ENCODE assay signal across 8 cellular contexts in genomic region chr1:215567491-215568286, GRCh38. TPM values are rescaled to one million over a fixed set of nuclear protein-coding genes. Genes with fewer than 3 reads are reported as not detected.
DNase-seq lines count a peak whose midpoint lies in the region; ATAC-seq and TF ChIP-seq lines count a peak whose summit lies in the region.

No MANE protein-coding gene starts in this region.

- peak overlapping the region; percentile 99 for H3K27ac Mint-ChIP-seq in progenitor cell of endocrine pancreas

- H3K9ac ChIP-seq in IMR-90 (ENCODE audit: low read depth, low read length), result peak overlapping the region; percentile 78

- H4K8ac ChIP-seq in IMR-90 (ENCODE audit: low read depth in 2 of 2, low read length in 2 of 2), result peak overlapping the region; percentile 37 to 86; a peak in 3 of 4 replicates

- H3K23ac ChIP-seq in IMR-90 (ENCODE audit: low read depth, low read length), result peak overlapping the region; percentile 96

- H4K5ac ChIP-seq in IMR-90 (ENCODE audit: low read depth, low read length), result peak overlapping the region; percentile 31

- H3K14ac ChIP-seq in IMR-90 (replicated peaks; ENCODE audit: low read depth, low read length), result peak overlapping the region; percentile 95

- peak overlapping the region; percentile 38; the same call in 2 of the 3 replicates for H2BK15ac ChIP-seq in IMR-90 (ENCODE audit: low read depth, low read length)

- TF ChIP-seq CTCF in IMR-90 (conservative IDR thresholded peaks at IDR 0.05; ENCODE audit: low read depth, low read length) (0 out of 2 replicates have a peak, but pooled peaks have one; percentile 3), right atrium auricular region (IDR thresholded peaks at IDR 0.05) (no peak), progenitor cell of endocrine pancreas (IDR thresholded peaks at IDR 0.05; ENCODE audit: unreplicated experiment) (peak; percentile 7)

- peaks cover 1% of the 10 kb centered on the region for H3K36me3 Mint-ChIP-seq in progenitor cell of endocrine pancreas (ENCODE audit: insufficient read depth)

- TF ChIP-seq POLR2A in IMR-90 (IDR thresholded peaks at IDR 0.05; ENCODE audit: low read depth, low read length), result no peak

- CTCF ChIA-PET in IMR-90 (lab: Yijun Ruan, JAX), result interaction anchor here (1.3 kb wide), 1 partner anchor 9 kb away, joined by 3 read pairs; no protein-coding TSS in a partner anchor

- intact Hi-C loops in IMR-90 (cut with micrococcal nuclease), result loop anchor here (2.0 kb wide), 1 partner anchor 37 kb away; no protein-coding TSS in a partner anchor

- peak overlapping the region; percentile 94 for H2AFZ ChIP-seq in IMR-90 (replicated peaks; ENCODE audit: low read length, poor library complexity)

- H3K4ac ChIP-seq in IMR-90 (ENCODE audit: low read depth, low read length), result peak overlapping the region; percentile 96

- no peaks in the 10 kb centered on the region for H3K27me3 ChIP-seq in IMR-90 (ENCODE audit: control insufficient read depth, insufficient read depth, low read length)
- H3K27me3 ChIP-seq in right atrium auricular region, result no peaks in the 10 kb centered on the region

- no peaks in the 10 kb centered on the region for H3K27me3 Mint-ChIP-seq in progenitor cell of endocrine pancreas

- dilution Hi-C loops in IMR-90 (cut with HindIII; ENCODE audit: low sequenced_read_pairs, unreplicated experiment), result no loop called here

- peak overlapping the region; percentile 90 for H2BK120ac ChIP-seq in IMR-90 (ENCODE audit: low read depth, low read length)

- H3K18ac ChIP-seq in IMR-90 (ENCODE audit: low read depth, low read length), result peak overlapping the region; percentile 59

- H3K4me1 ChIP-seq in IMR-90 (ENCODE audit: control insufficient read depth, insufficient read depth, low read length) (peaks cover 4% of the 10 kb centered on the region), right atrium auricular region (peaks cover 0 to 39% of the 10 kb centered on the region in 2 donors)

- H3K36me3 ChIP-seq in IMR-90 (ENCODE audit: control insufficient read depth, insufficient read depth, low read length) (0 out of 2 replicates have a peak, but pooled peaks cover 2% of the 10 kb centered on the region), right atrium auricular region (no peaks in the 10 kb centered on the region)

- H3K4me2 ChIP-seq in IMR-90 (ENCODE audit: low read depth, low read length), result peak overlapping the region; percentile 89

- H4K91ac ChIP-seq in IMR-90 (ENCODE audit: insufficient read depth, low read depth, low read length), result peak overlapping the region; percentile 91

- H3K9me3 ChIP-seq in IMR-90 (ENCODE audit: control insufficient read depth, insufficient read depth, low read length) (no peaks in the 10 kb centered on the region), right atrium auricular region (no peaks in the 10 kb centered on the region)

- H3K9me1 ChIP-seq in IMR-90 (ENCODE audit: insufficient read depth, low read length), result no peaks in the 10 kb centered on the region

- H3K9me3 Mint-ChIP-seq in progenitor cell of endocrine pancreas (ENCODE audit: low read depth), result no peaks in the 10 kb centered on the region

- peak overlapping the region; percentile 95 for H3K4me3 Mint-ChIP-seq in progenitor cell of endocrine pancreas (ENCODE audit: low read depth)

- peaks cover 3 to 17% of the 10 kb centered on the region in 2 experiments; a peak in 3 of 4 replicates for H3K79me1 ChIP-seq in IMR-90 (ENCODE audit: low read depth in 1 of 2, low read length in 2 of 2)

- peaks cover 45% of the 10 kb centered on the region for H3K4me1 Mint-ChIP-seq in progenitor cell of endocrine pancreas (ENCODE audit: low read depth)

- POLR2A ChIA-PET in IMR-90 (lab: Charles Lee; ENCODE audit: unreplicated experiment), result no interaction called here

- peak overlapping the region; percentile 87 for H3K56ac ChIP-seq in IMR-90 (ENCODE audit: extremely low read depth, insufficient read depth, low read length)

- in situ Hi-C loops in IMR-90 (cut with MboI; ENCODE audit: low sequenced_read_pairs), result no loop called here

- 1% methylated on average over 43 of the region's 63 CpGs; no CpG with 5 or more reads in 1 of the 2 experiments for WGBS in IMR-90 (ENCODE audit: extremely low coverage in 2 of 2, insufficient read length in 1 of 2), 2 experiments

- H4K20me1 ChIP-seq in IMR-90 (ENCODE audit: insufficient read depth, low read length), result peaks cover 22% of the 10 kb centered on the region; the same call in 1 of the 2 replicates

- peak overlapping the region; percentile 79 for H2BK5ac ChIP-seq in IMR-90 (ENCODE audit: low read depth, low read length, poor library complexity, severe bottlenecking)

- peak overlapping the region; percentile 75 for H2AK5ac ChIP-seq in IMR-90 (ENCODE audit: low read depth, low read length)

- peak overlapping the region; percentile 79; the same call in 1 of the 2 replicates for H2BK20ac ChIP-seq in IMR-90 (ENCODE audit: low read depth, low read length)

- no peak for TF ChIP-seq RAD21 in IMR-90 (IDR thresholded peaks at IDR 0.05; ENCODE audit: low read length)

- DNase-seq in ELR (ENCODE audit: low read depth) (peak; percentile 71), IMR-90 (peak; percentile 46), RKO (ENCODE audit: low spot score) (peak; percentile 82), amniotic stem cell (lab: John Stamatoyannopoulos, UW) (peak; percentile 15), right atrium auricular region (ENCODE audit: low spot score) (no peak), progenitor cell of endocrine pancreas (ENCODE audit: low spot score, unreplicated experiment) (peak; percentile 48), NCI-H1048 (lab: John Stamatoyannopoulos, UW) (no peak)

- ATAC-seq in GM21737 (IDR thresholded peaks at IDR 0.05; ENCODE audit: unreplicated experiment) (peak; percentile 61), IMR-90 (ENCODE audit: low read depth) (peak; percentile 58)

- H3K27ac ChIP-seq in IMR-90 (ENCODE audit: insufficient read depth, low read length), result peak overlapping the region; percentile 87
- H3K27ac ChIP-seq in right atrium auricular region, result peak overlapping the region; percentile 93 to 96

- peak overlapping the region; percentile 96 for H2AK9ac ChIP-seq in IMR-90 (replicated peaks; ENCODE audit: low read depth, low read length, poor library complexity)

- H3K4me3 ChIP-seq in IMR-90 (ENCODE audit: insufficient read depth, low read depth, low read length) (peak overlapping the region; percentile 84), right atrium auricular region (peak overlapping the region; percentile 73 to 95)

- no TSS peak for BruUV-seq in IMR-90 (replicated peaks; lab: Mats Ljungman, UMichigan)

TF ChIP-seq in IMR-90, 13 proteins besides CTCF, POLR2A, EP300 and RAD21:
- TF ChIP-seq NFE2L2 (IDR thresholded peaks at IDR 0.05; ENCODE audit: low read depth, low read length) (no peak), CHD1 (IDR thresholded peaks at IDR 0.05; ENCODE audit: low read depth, low read length) (0 out of 2 replicates have a peak, but pooled peaks have one; percentile 58), FOS (IDR thresholded peaks at IDR 0.05; ENCODE audit: low read depth, low read length) (no peak)

RNA-seq across cellular contexts. Expression of gene KCTD3, which starts 0.6 kb away (rescaled TPM):
- total RNA-seq in IMR-90 (2012; rRNA removed) (49.5 and 51.7 TPM in 2 replicates), right atrium auricular region (10 to 100 TPM; 12.5 to 14.3 TPM), progenitor cell of endocrine pancreas (70.5 and 73.5 TPM in 2 replicates)
- 33.2 and 43.6 TPM in 2 replicates for polyA plus RNA-seq in IMR-90 (2012; rRNA removed)
- 6.7 and 14.4 TPM in 2 replicates for polyA plus RNA-seq in IMR-90 (2012; cell fraction: cytosol; rRNA removed)
- polyA plus RNA-seq in IMR-90 (2012; cell fraction: nucleus; rRNA removed; ENCODE audit: low replicate concordance), result 17.5 and 125 TPM in 2 replicates

Comparison
In these comparisons a context has a peak if more than half of its experiments do, and no peak if none do; other contexts are left out.
1. DNase-seq: peak in ELR (single experiment), IMR-90 (single experiment), RKO (single experiment), amniotic stem cell (single experiment) and progenitor cell of endocrine pancreas (single experiment); none in right atrium auricular region (single experiment) and NCI-H1048 (single experiment).
2. CTCF ChIP-seq: peak in IMR-90 (single experiment) and progenitor cell of endocrine pancreas (single experiment); none in right atrium auricular region (0 of 2).